Comparison of ENCODE assay signal across 12 cellular contexts in genomic region chr14:93150227-93151206, GRCh38. TPM values are rescaled to one million over a fixed set of nuclear protein-coding genes. Genes with fewer than 3 reads are reported as not detected.
DNase-seq lines count a peak whose midpoint lies in the region; ATAC-seq, FAIRE-seq and TF ChIP-seq lines count a peak whose summit lies in the region.
"Had no signal": no experiment of that assay in that cellular context is flagged by ENCODE, and none has a peak within 500 bp of the region (broad histone marks: within the 10 kb centered on the region; RNA-seq: fewer than 3 reads in every experiment).

No MANE protein-coding gene starts in this region.

- no peak overlapping the region for H3K4me3 ChIP-seq in kidney (ENCODE audit: low read length in 2 of 2)

- TF ChIP-seq CTCF in kidney (IDR thresholded peaks at IDR 0.05; ENCODE audit: borderline replicate concordance, extremely low read depth, insufficient read depth) (peak; percentile 2), type B pancreatic cell (conservative IDR thresholded peaks at IDR 0.05) (no peak)

- ATAC-seq in activated T-helper 17 cell treated with anti-CD3 and anti-CD28 coated beads, Interleukin-2, amount 50 U/mL, for 72 hours (replicated peaks) = no peak

- no peak overlapping the region for H3K4me3 Mint-ChIP-seq in activated T-helper 17 cell treated with anti-CD3 and anti-CD28 coated beads, Interleukin-2, amount 50 U/mL, for 72 hours
- no peak overlapping the region for H3K4me3 Mint-ChIP-seq in type B pancreatic cell

- peak; percentile 19 for DNase-seq in NOMO-1 treated with DMSO at 0.1 percent for 48 hours (lab: John Stamatoyannopoulos, UW; ENCODE audit: unreplicated experiment)
- DNase-seq in NOMO-1 (lab: John Stamatoyannopoulos, UW; ENCODE audit: unreplicated experiment in 2 of 2) = no peak
- peak; percentile 90 for DNase-seq in kidney
- DNase-seq in type B pancreatic cell (ENCODE audit: extremely low spot score, unreplicated experiment) = no peak
- no peak for DNase-seq in midbrain (lab: John Stamatoyannopoulos, UW)
- DNase-seq in stimulated activated CD4-positive, alpha-beta T cell treated with anti-CD3 and anti-CD28 coated beads, Interleukin-2, amount 100 ng/mL, for 24 hours = no peak
- DNase-seq in RPMI8226 = no peak
- DNase-seq: activated effector memory CD4-positive, alpha-beta T cell treated with anti-CD3 and anti-CD28 coated beads, Interleukin-2, amount 50 U/mL, for 16 hours; GDM1; NCI-H446 had no signal

- H3K9me3 ChIP-seq in kidney (ENCODE audit: control insufficient read depth in 1 of 2, low read length in 2 of 2) = no peaks in the 10 kb centered on the region

- H3K36me3 ChIP-seq in kidney (ENCODE audit: control insufficient read depth in 1 of 2, insufficient read depth in 2 of 2, low read length in 2 of 2) = no peaks in the 10 kb centered on the region

- no peaks in the 10 kb centered on the region for H3K36me3 Mint-ChIP-seq in activated T-helper 17 cell treated with anti-CD3 and anti-CD28 coated beads, Interleukin-2, amount 50 U/mL, for 72 hours (ENCODE audit: low read depth)
- no peaks in the 10 kb centered on the region for H3K36me3 Mint-ChIP-seq in type B pancreatic cell

- H3K4me1 Mint-ChIP-seq in activated T-helper 17 cell treated with anti-CD3 and anti-CD28 coated beads, Interleukin-2, amount 50 U/mL, for 72 hours = no peaks in the 10 kb centered on the region
- H3K4me1 Mint-ChIP-seq in type B pancreatic cell (ENCODE audit: unreplicated experiment) = peaks cover 14% of the 10 kb centered on the region

- H3K27ac ChIP-seq in kidney (ENCODE audit: low read depth in 2 of 2, low read length in 2 of 2) = no peak overlapping the region
- H3K27ac ChIP-seq: KMS-11 had no signal

- H3K27ac Mint-ChIP-seq in activated T-helper 17 cell treated with anti-CD3 and anti-CD28 coated beads, Interleukin-2, amount 50 U/mL, for 72 hours = peak overlapping the region; percentile 24
- peak overlapping the region; percentile 46 for H3K27ac Mint-ChIP-seq in type B pancreatic cell

- no peaks in the 10 kb centered on the region for H3K27me3 Mint-ChIP-seq in activated T-helper 17 cell treated with anti-CD3 and anti-CD28 coated beads, Interleukin-2, amount 50 U/mL, for 72 hours
- no peaks in the 10 kb centered on the region for H3K27me3 Mint-ChIP-seq in type B pancreatic cell

- FAIRE-seq in kidney (lab: Jason Lieb, UNC) = no peak

- intact Hi-C loops in kidney (cut with DNase I) = no loop called here

- peak overlapping the region in 1 of 2 donors; percentile 40 for H3K9ac ChIP-seq in kidney (ENCODE audit: low read length in 2 of 2)
- H3K9ac ChIP-seq: KMS-11 had no signal

- H3K4me1 ChIP-seq in kidney (ENCODE audit: control insufficient read depth in 1 of 2, insufficient read depth in 1 of 2, low read depth in 1 of 2, low read length in 2 of 2) = peaks cover 8 to 10% of the 10 kb centered on the region in 2 donors

- no peaks in the 10 kb centered on the region for H3K9me3 Mint-ChIP-seq in activated T-helper 17 cell treated with anti-CD3 and anti-CD28 coated beads, Interleukin-2, amount 50 U/mL, for 72 hours
- no peaks in the 10 kb centered on the region for H3K9me3 Mint-ChIP-seq in type B pancreatic cell

RNA-seq across cellular contexts. Expression of gene MOAP1, which starts 34.2 kb away (rescaled TPM):
- 10 to 100 TPM; 21.9 to 25.4 TPM for total RNA-seq in activated T-helper 17 cell treated with anti-CD3 and anti-CD28 coated beads, Interleukin-2, amount 50 U/mL, for 72 hours
- total RNA-seq in kidney (38.4 TPM), type B pancreatic cell (ENCODE audit: low replicate concordance) (19.3 and 20.5 TPM in 2 replicates)
- 40.1 TPM for polyA plus RNA-seq in kidney (ENCODE audit: insufficient read depth, low read depth, low replicate concordance)

RNA-seq across cellular contexts. Expression of gene LYSET, which starts 34.6 kb away (rescaled TPM):
- 10 to 100 TPM; 10.2 to 17.2 TPM for total RNA-seq in activated T-helper 17 cell treated with anti-CD3 and anti-CD28 coated beads, Interleukin-2, amount 50 U/mL, for 72 hours
- total RNA-seq in kidney (25.6 TPM), type B pancreatic cell (ENCODE audit: low replicate concordance) (21.7 and 23.9 TPM in 2 replicates)
- 34.9 TPM for polyA plus RNA-seq in kidney (ENCODE audit: insufficient read depth, low read depth, low replicate concordance)

RNA-seq across cellular contexts. Expression of gene ITPK1, which starts 34.8 kb away (rescaled TPM):
- 10 to 100 TPM; 32.1 to 48.9 TPM for total RNA-seq in activated T-helper 17 cell treated with anti-CD3 and anti-CD28 coated beads, Interleukin-2, amount 50 U/mL, for 72 hours
- 92.0 TPM for total RNA-seq in kidney
- 43.6 TPM for polyA plus RNA-seq in kidney (ENCODE audit: insufficient read depth, low read depth, low replicate concordance)
- total RNA-seq in type B pancreatic cell (ENCODE audit: low replicate concordance) = 40.2 and 43.5 TPM in 2 replicates

RNA-seq across cellular contexts. Expression of gene GON7, which starts 56.3 kb away (rescaled TPM):
- 10 to 100 TPM in 1 of 2 donors, 1 to 10 TPM in 1; 6.1 to 21.8 TPM for total RNA-seq in activated T-helper 17 cell treated with anti-CD3 and anti-CD28 coated beads, Interleukin-2, amount 50 U/mL, for 72 hours
- total RNA-seq in kidney (12.3 TPM), type B pancreatic cell (ENCODE audit: low replicate concordance) (11.9 and 14.3 TPM in 2 replicates)
- polyA plus RNA-seq in kidney (ENCODE audit: insufficient read depth, low read depth, low replicate concordance) = 35.3 TPM

RNA-seq across cellular contexts. Expression of gene UBR7, which starts 56.5 kb away (rescaled TPM):
- 10 to 100 TPM; 33.0 to 37.1 TPM for total RNA-seq in activated T-helper 17 cell treated with anti-CD3 and anti-CD28 coated beads, Interleukin-2, amount 50 U/mL, for 72 hours
- total RNA-seq in kidney (23.6 TPM), type B pancreatic cell (ENCODE audit: low replicate concordance) (16.1 and 21.7 TPM in 2 replicates)
- 14.3 TPM for polyA plus RNA-seq in kidney (ENCODE audit: insufficient read depth, low read depth, low replicate concordance)

Comparison
In these comparisons a context has a peak if more than half of its experiments do, and no peak if none do; other contexts are left out.
1. DNase-seq: peak in NOMO-1 treated with DMSO at 0.1 percent for 48 hours (single experiment) and kidney (single experiment); none in NOMO-1 (0 of 2), type B pancreatic cell (single experiment), midbrain (single experiment), stimulated activated CD4-positive, alpha-beta T cell treated with anti-CD3 and anti-CD28 coated beads, Interleukin-2, amount 100 ng/mL, for 24 hours (0 of 2) and RPMI8226 (single experiment).